Comparison of ENCODE assay signal across 18 cellular contexts in genomic region chr6:113338610-113339009, GRCh38.
DNase-seq lines count a peak whose midpoint lies in the region; ATAC-seq and TF ChIP-seq lines count a peak whose summit lies in the region.
"Had no signal": no experiment of that assay in that cellular context is flagged by ENCODE, and none has a peak within 500 bp of the region (broad histone marks: within the 10 kb centered on the region; RNA-seq: fewer than 3 reads in every experiment).

No MANE protein-coding gene starts in this region.

- POLR2A ChIA-PET in HCT116 (lab: Charles Lee), result no interaction called here
- POLR2A ChIA-PET in naive thymus-derived CD8-positive, alpha-beta T cell (lab: Charles Lee), result no interaction called here

- H3K36me3 Mint-ChIP-seq in naive thymus-derived CD8-positive, alpha-beta T cell, result no peaks in the 10 kb centered on the region
- H3K36me3 Mint-ChIP-seq in neural progenitor cell, result no peaks in the 10 kb centered on the region
- H3K36me3 Mint-ChIP-seq: CD4-positive, CD25-positive, alpha-beta regulatory T cell; CD8-positive, alpha-beta T cell had no signal

- BruUV-seq in HCT116 (replicated peaks; lab: Mats Ljungman, UMichigan), result no TSS peak

- intact Hi-C loops in Right ventricle myocardium inferior (cut with DNase I) (no loop called here), left ventricle myocardium inferior (cut with micrococcal nuclease) (no loop called here), HCT116 (cut with micrococcal nuclease) (no loop called here), sciatic nerve (cut with DNase I) (no loop called here)

- no peak for TF ChIP-seq POLR2A in HCT116 (IDR thresholded peaks at IDR 0.05; ENCODE audit: borderline replicate concordance, extremely low read depth, insufficient read depth, insufficient read length)

- TF ChIP-seq RAD21 in HCT116 (IDR thresholded peaks at IDR 0.05; ENCODE audit: low read depth), result no peak

- peaks cover 0 to 2% (median 1%) of the 10 kb centered on the region in 5 donors for H3K27me3 Mint-ChIP-seq in naive thymus-derived CD8-positive, alpha-beta T cell
- peaks cover 2% of the 10 kb centered on the region for H3K27me3 Mint-ChIP-seq in neural progenitor cell (ENCODE audit: insufficient read depth, low read depth)
- H3K27me3 Mint-ChIP-seq: B cell; CD4-positive, CD25-positive, alpha-beta regulatory T cell had no signal

- no peak overlapping the region for H3K4me2 ChIP-seq in HCT116 (ENCODE audit: low read length)
- H3K4me2 ChIP-seq in neural progenitor cell, result no peak overlapping the region
- H3K4me2 ChIP-seq: BLaER1 had no signal

- H4K20me1 ChIP-seq in HCT116 (ENCODE audit: insufficient read depth) (no peaks in the 10 kb centered on the region), neural progenitor cell (ENCODE audit: low read depth) (no peaks in the 10 kb centered on the region)
- H4K20me1 ChIP-seq: BLaER1 had no signal

- H3K79me2 ChIP-seq in HCT116 (ENCODE audit: insufficient read depth, low read length), result no peaks in the 10 kb centered on the region
- no peaks in the 10 kb centered on the region for H3K79me2 ChIP-seq in neural progenitor cell (ENCODE audit: low read depth)

- H3K27me3 ChIP-seq in left ventricle myocardium inferior (ENCODE audit: low read depth) (no peaks in the 10 kb centered on the region), HCT116 (ENCODE audit: insufficient read depth, low read length) (no peaks in the 10 kb centered on the region), neural progenitor cell (no peaks in the 10 kb centered on the region)
- H3K27me3 ChIP-seq: BLaER1 had no signal

- no peak overlapping the region for H3K4me3 Mint-ChIP-seq in naive thymus-derived CD8-positive, alpha-beta T cell
- H3K4me3 Mint-ChIP-seq in neural progenitor cell, result no peak overlapping the region
- H3K4me3 Mint-ChIP-seq: B cell; CD4-positive, CD25-positive, alpha-beta regulatory T cell; CD8-positive, alpha-beta T cell had no signal

- H3F3A ChIP-seq in neural progenitor cell (ENCODE audit: low read depth), result no peaks in the 10 kb centered on the region

- H3K9me3 Mint-ChIP-seq in naive thymus-derived CD8-positive, alpha-beta T cell, result peaks cover 0 to 3% (median 0%) of the 10 kb centered on the region in 9 donors
- no peaks in the 10 kb centered on the region for H3K9me3 Mint-ChIP-seq in neural progenitor cell
- H3K9me3 Mint-ChIP-seq: CD8-positive, alpha-beta T cell had no signal

- no peaks in the 10 kb centered on the region for H3K9me2 ChIP-seq in HCT116 (ENCODE audit: insufficient read depth)

- no peak for DNase-seq in Right ventricle myocardium inferior (ENCODE audit: missing footprints)
- no peak for DNase-seq in left ventricle myocardium inferior
- no peak for DNase-seq in HCT116 (ENCODE audit: low read depth, low spot score)
- peak; percentile 36 for DNase-seq in fibroblast of the aortic adventitia (ENCODE audit: low read depth)
- no peak for DNase-seq in sciatic nerve (ENCODE audit: low spot score)
- DNase-seq in naive thymus-derived CD8-positive, alpha-beta T cell, result no peak
- no peak for DNase-seq in neural progenitor cell (ENCODE audit: low spot score)
- DNase-seq: Caco-2; CD4-positive, CD25-positive, alpha-beta regulatory T cell; CD8-positive, alpha-beta T cell; DMS153; DND-41; GM23248; HCEC 1CT had no signal

- H3K27ac Mint-ChIP-seq in naive thymus-derived CD8-positive, alpha-beta T cell, result no peak overlapping the region
- no peak overlapping the region for H3K27ac Mint-ChIP-seq in neural progenitor cell
- H3K27ac Mint-ChIP-seq: B cell; CD4-positive, CD25-positive, alpha-beta regulatory T cell; CD8-positive, alpha-beta T cell had no signal

- no peak overlapping the region for H3K27ac ChIP-seq in left ventricle myocardium inferior (replicated peaks)
- no peak overlapping the region for H3K27ac ChIP-seq in HCT116 (ENCODE audit: low read depth, low read length)
- H3K27ac ChIP-seq in neural progenitor cell, result no peak overlapping the region
- H3K27ac ChIP-seq: 22Rv1, BLaER1, C4-2B, GM23248 had no signal

- CTCF ChIA-PET in HCT116 (lab: Charles Lee), result no interaction called here

- ATAC-seq in Right ventricle myocardium inferior (peak; percentile 63), HCT116 (no peak), sciatic nerve (peak; percentile 55)
- ATAC-seq in naive thymus-derived CD8-positive, alpha-beta T cell, result no peak
- ATAC-seq: CD8-positive, alpha-beta T cell had no signal

- H3K4me3 ChIP-seq in left ventricle myocardium inferior (no peak overlapping the region), HCT116 (replicated peaks in 1 of 2; ENCODE audit: low read depth in 1 of 2, low read length in 2 of 2) (no peak overlapping the region), fibroblast of the aortic adventitia (ENCODE audit: low read depth, low read length) (no peak overlapping the region), neural progenitor cell (no peak overlapping the region)
- H3K4me3 ChIP-seq: BLaER1, GM23248 had no signal

- no peaks in the 10 kb centered on the region for H3K4me1 ChIP-seq in left ventricle myocardium inferior
- no peaks in the 10 kb centered on the region for H3K4me1 ChIP-seq in HCT116 (ENCODE audit: control insufficient read depth in 1 of 2, insufficient read depth in 2 of 2, low read length in 2 of 2)
- peaks cover 2% of the 10 kb centered on the region for H3K4me1 ChIP-seq in neural progenitor cell
- H3K4me1 ChIP-seq: BLaER1, Caco-2 had no signal

- no peaks in the 10 kb centered on the region for H3K36me3 ChIP-seq in left ventricle myocardium inferior
- H3K36me3 ChIP-seq in HCT116 (ENCODE audit: control insufficient read depth in 1 of 2, insufficient read depth in 2 of 2, low read length in 2 of 2), result no peaks in the 10 kb centered on the region
- no peaks in the 10 kb centered on the region for H3K36me3 ChIP-seq in neural progenitor cell
- H3K36me3 ChIP-seq: BLaER1 had no signal

- RAD21 ChIA-PET in HCT116 (lab: Charles Lee; ENCODE audit: low non-redundant PET in 1 of 2, low total read pairs in 2 of 2, uncharacterized antibody in 2 of 2, unreplicated experiment in 2 of 2), result no interaction called here

- H3K4me1 Mint-ChIP-seq in naive thymus-derived CD8-positive, alpha-beta T cell, result no peaks in the 10 kb centered on the region
- peaks cover 16% of the 10 kb centered on the region for H3K4me1 Mint-ChIP-seq in neural progenitor cell
- H3K4me1 Mint-ChIP-seq: CD4-positive, CD25-positive, alpha-beta regulatory T cell had no signal

- no peak for TF ChIP-seq CTCF in left ventricle myocardium inferior (IDR thresholded peaks at IDR 0.05; ENCODE audit: borderline replicate concordance)
- no peak for TF ChIP-seq CTCF in HCT116 (IDR thresholded peaks at IDR 0.05 in 2 of 3, conservative IDR thresholded peaks at IDR 0.05 in 1 of 3; ENCODE audit: borderline replicate concordance in 1 of 3, insufficient read depth in 1 of 3, low read depth in 2 of 3, low read length in 2 of 3)
- no peak for TF ChIP-seq CTCF in fibroblast of the aortic adventitia (IDR thresholded peaks at IDR 0.05; ENCODE audit: insufficient read depth, low read length)
- TF ChIP-seq CTCF in neural progenitor cell (IDR thresholded peaks at IDR 0.05), result no peak

- H2AFZ ChIP-seq in HCT116 (ENCODE audit: low read depth, low read length, poor library complexity, severe bottlenecking) (peak overlapping the region; percentile 42), neural progenitor cell (replicated peaks) (no peak overlapping the region)

- H3K9me3 ChIP-seq in left ventricle myocardium inferior (replicated peaks) (no peaks in the 10 kb centered on the region), HCT116 (ENCODE audit: control insufficient read depth in 1 of 2, insufficient read depth in 1 of 2, low read depth in 1 of 2, low read length in 2 of 2) (no peaks in the 10 kb centered on the region), neural progenitor cell (ENCODE audit: low read depth) (no peaks in the 10 kb centered on the region)
- H3K9me3 ChIP-seq: BLaER1, Caco-2 had no signal

- no peak overlapping the region for H3K9ac ChIP-seq in HCT116 (ENCODE audit: low read length)
- H3K9ac ChIP-seq in neural progenitor cell, result no peak overlapping the region
- H3K9ac ChIP-seq: BLaER1, GM23248 had no signal

TF ChIP-seq in HCT116, 20 proteins besides CTCF, POLR2A, EP300 and RAD21 (continues in another document):
- no peak for TF ChIP-seq EZH2 (IDR thresholded peaks at IDR 0.05)
- TF ChIP-seq, protein P1, sequence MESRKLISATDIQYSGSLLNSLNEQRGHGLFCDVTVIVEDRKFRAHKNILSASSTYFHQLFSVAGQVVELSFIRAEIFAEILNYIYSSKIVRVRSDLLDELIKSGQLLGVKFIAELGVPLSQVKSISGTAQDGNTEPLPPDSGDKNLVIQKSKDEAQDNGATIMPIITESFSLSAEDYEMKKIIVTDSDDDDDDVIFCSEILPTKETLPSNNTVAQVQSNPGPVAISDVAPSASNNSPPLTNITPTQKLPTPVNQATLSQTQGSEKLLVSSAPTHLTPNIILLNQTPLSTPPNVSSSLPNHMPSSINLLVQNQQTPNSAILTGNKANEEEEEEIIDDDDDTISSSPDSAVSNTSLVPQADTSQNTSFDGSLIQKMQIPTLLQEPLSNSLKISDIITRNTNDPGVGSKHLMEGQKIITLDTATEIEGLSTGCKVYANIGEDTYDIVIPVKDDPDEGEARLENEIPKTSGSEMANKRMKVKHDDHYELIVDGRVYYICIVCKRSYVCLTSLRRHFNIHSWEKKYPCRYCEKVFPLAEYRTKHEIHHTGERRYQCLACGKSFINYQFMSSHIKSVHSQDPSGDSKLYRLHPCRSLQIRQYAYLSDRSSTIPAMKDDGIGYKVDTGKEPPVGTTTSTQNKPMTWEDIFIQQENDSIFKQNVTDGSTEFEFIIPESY (IDR thresholded peaks at IDR 0.05; ENCODE audit: extremely low read depth, insufficient replicate concordance, low read length), result no peak
- TF ChIP-seq CEBPB (IDR thresholded peaks at IDR 0.05; ENCODE audit: low read depth), result no peak
- no peak for TF ChIP-seq SRF (IDR thresholded peaks at IDR 0.05; ENCODE audit: low read depth)

Comparison
In these comparisons a context has a peak if more than half of its experiments do, and no peak if none do; other contexts are left out.
1. ATAC-seq: peak in Right ventricle myocardium inferior (single experiment) and sciatic nerve (single experiment); none in HCT116 (single experiment) and naive thymus-derived CD8-positive, alpha-beta T cell (0 of 2).